Comparison of ENCODE assay signal across 14 cellular contexts in genomic region chr6:132133734-132134490, GRCh38.
DNase-seq lines count a peak whose midpoint lies in the region; ATAC-seq and TF ChIP-seq lines count a peak whose summit lies in the region.
"Had no signal": no experiment of that assay in that cellular context is flagged by ENCODE, and none has a peak within 500 bp of the region (broad histone marks: within the 10 kb centered on the region; RNA-seq: fewer than 3 reads in every experiment).

No MANE protein-coding gene starts in this region.

- no peak overlapping the region for H3K4ac ChIP-seq in mesenchymal stem cell (ENCODE audit: low read depth in 1 of 2, low read length in 2 of 2)

- H3K27me3 ChIP-seq in mesenchymal stem cell (ENCODE audit: control insufficient read depth in 1 of 2, insufficient read depth in 1 of 2, low read length in 2 of 2) (no peaks in the 10 kb centered on the region), thoracic aorta (replicated peaks; ENCODE audit: insufficient read depth) (no peaks in the 10 kb centered on the region)

- no peak overlapping the region for H2BK12ac ChIP-seq in mesenchymal stem cell (ENCODE audit: low read length in 2 of 2)

- H3K9ac ChIP-seq in mesenchymal stem cell (ENCODE audit: low read length), result peak overlapping the region; percentile 82

- no peaks in the 10 kb centered on the region for H3K9me3 ChIP-seq in mesenchymal stem cell (ENCODE audit: control insufficient read depth, low read length)
- H3K9me3 ChIP-seq in thoracic aorta, result no peaks in the 10 kb centered on the region

- H2AK5ac ChIP-seq in mesenchymal stem cell (ENCODE audit: low read length, severe bottlenecking), result no peak overlapping the region

- no peak overlapping the region for H3K14ac ChIP-seq in mesenchymal stem cell (ENCODE audit: low read length in 2 of 2)

- H3K23ac ChIP-seq in mesenchymal stem cell (ENCODE audit: low read length in 2 of 2), result no peak overlapping the region

- H3K79me1 ChIP-seq in mesenchymal stem cell (replicated peaks; ENCODE audit: low read length, poor library complexity, severe bottlenecking), result no peaks in the 10 kb centered on the region

- no peaks in the 10 kb centered on the region for H3K9me3 Mint-ChIP-seq in activated naive CD4-positive, alpha-beta T cell treated with anti-CD3 and anti-CD28 coated beads, Interleukin-2, amount 50 U/mL, for 72 hours
- H3K9me3 Mint-ChIP-seq: central memory CD8-positive, alpha-beta T cell; mesothelial cell of epicardium had no signal

- ATAC-seq in thoracic aorta (ENCODE audit: insufficient number of reproducible peaks, low FRiP score, low read depth) (no peak), HG03097 (IDR thresholded peaks at IDR 0.05; ENCODE audit: low FRiP score, unreplicated experiment) (no peak), HG03439 (IDR thresholded peaks at IDR 0.05; ENCODE audit: unreplicated experiment) (no peak)
- ATAC-seq in activated naive CD4-positive, alpha-beta T cell treated with anti-CD3 and anti-CD28 coated beads, Interleukin-2, amount 50 U/mL, for 72 hours, result no peak

- no peak overlapping the region for H3K18ac ChIP-seq in mesenchymal stem cell (ENCODE audit: low read depth in 1 of 2, low read length in 2 of 2)

- no peak overlapping the region for H3K27ac Mint-ChIP-seq in activated naive CD4-positive, alpha-beta T cell treated with anti-CD3 and anti-CD28 coated beads, Interleukin-2, amount 50 U/mL, for 72 hours

- H3K36me3 ChIP-seq in mesenchymal stem cell (ENCODE audit: control insufficient read depth in 1 of 2, insufficient read depth in 2 of 2, low read depth in 1 of 2, low read length in 2 of 2) (no peaks in the 10 kb centered on the region), thoracic aorta (no peaks in the 10 kb centered on the region)

- H4K91ac ChIP-seq in mesenchymal stem cell (ENCODE audit: low read length), result no peak overlapping the region

- H2AFZ ChIP-seq in mesenchymal stem cell (ENCODE audit: low read depth, low read length), result no peak overlapping the region

- no peak overlapping the region for H4K8ac ChIP-seq in mesenchymal stem cell (ENCODE audit: low read length)

- H3K27ac ChIP-seq in mesenchymal stem cell (ENCODE audit: low read length, poor library complexity, severe bottlenecking), result peak overlapping the region; percentile 57
- H3K27ac ChIP-seq in thoracic aorta, result peak overlapping the region; percentile 97 to 99

- no peaks in the 10 kb centered on the region for H3K36me3 Mint-ChIP-seq in activated naive CD4-positive, alpha-beta T cell treated with anti-CD3 and anti-CD28 coated beads, Interleukin-2, amount 50 U/mL, for 72 hours
- H3K36me3 Mint-ChIP-seq: mesothelial cell of epicardium had no signal

- H2BK5ac ChIP-seq in mesenchymal stem cell (ENCODE audit: low read depth, low read length, poor library complexity, severe bottlenecking), result no peak overlapping the region

- H2BK15ac ChIP-seq in mesenchymal stem cell (ENCODE audit: low read depth, poor library complexity, severe bottlenecking), result no peak overlapping the region

- DNase-seq in NCI-H146 (lab: John Stamatoyannopoulos, UW) (peak; percentile 8), NCI-H146 treated with DMSO at 0.1 percent for 48 hours (lab: John Stamatoyannopoulos, UW; ENCODE audit: unreplicated experiment) (no peak), choroid plexus epithelial cell (ENCODE audit: low read depth) (peak; percentile 64), mesenchymal stem cell (no peak), thoracic aorta (ENCODE audit: low spot score) (no peak)
- no peak for DNase-seq in activated naive CD4-positive, alpha-beta T cell treated with anti-CD3 and anti-CD28 coated beads, Interleukin-2, amount 50 U/mL, for 72 hours (ENCODE audit: low spot score in 2 of 2)
- DNase-seq: 8988T; activated CD4-positive, CD25-positive, alpha-beta regulatory T cell treated with anti-CD3 and anti-CD28 coated beads, Interleukin-2, amount 50 U/mL, for 72 hours; DMS153; NCI-H524 treated with DMSO at 0.1 percent for 48 hours had no signal

- H3K4me3 ChIP-seq in choroid plexus epithelial cell (ENCODE audit: low read depth, low read length), result no peak overlapping the region
- H3K4me3 ChIP-seq in mesenchymal stem cell (ENCODE audit: insufficient read depth in 1 of 2, low read depth in 1 of 2, low read length in 2 of 2), result no peak overlapping the region
- no peak overlapping the region for H3K4me3 ChIP-seq in thoracic aorta

- TF ChIP-seq CTCF in choroid plexus epithelial cell (conservative IDR thresholded peaks at IDR 0.05; ENCODE audit: low read depth, low read length) (no peak), thoracic aorta (IDR thresholded peaks at IDR 0.05) (no peak)

- H3K4me2 ChIP-seq in mesenchymal stem cell (ENCODE audit: low read length, poor library complexity, severe bottlenecking), result no peak overlapping the region

- peaks cover 6% of the 10 kb centered on the region for H3K4me1 ChIP-seq in mesenchymal stem cell (ENCODE audit: control insufficient read depth, insufficient read depth, low read depth, low read length)
- H3K4me1 ChIP-seq in thoracic aorta (ENCODE audit: control insufficient read depth in 1 of 2, low read depth in 2 of 2), result peaks cover 18 to 45% of the 10 kb centered on the region in 2 donors

- H2BK120ac ChIP-seq in mesenchymal stem cell (ENCODE audit: low read depth, low read length), result no peak overlapping the region

- 75% methylated on average over 4 of the region's 5 CpGs for WGBS in mesenchymal stem cell

Comparison
In these comparisons a context has a peak if more than half of its experiments do, and no peak if none do; other contexts are left out.
1. DNase-seq: peak in NCI-H146 (single experiment) and choroid plexus epithelial cell (single experiment); none in NCI-H146 treated with DMSO at 0.1 percent for 48 hours (single experiment), mesenchymal stem cell (single experiment), thoracic aorta (single experiment) and activated naive CD4-positive, alpha-beta T cell treated with anti-CD3 and anti-CD28 coated beads, Interleukin-2, amount 50 U/mL, for 72 hours (0 of 2).